Comparison of ENCODE assay signal across 22 cellular contexts in genomic region chr9:7144265-7145046, GRCh38.
DNase-seq lines count a peak whose midpoint lies in the region; ATAC-seq and TF ChIP-seq lines count a peak whose summit lies in the region.
"Had no signal": no experiment of that assay in that cellular context is flagged by ENCODE, and none has a peak within 500 bp of the region (broad histone marks: within the 10 kb centered on the region; RNA-seq: fewer than 3 reads in every experiment).

No MANE protein-coding gene starts in this region.

- no peaks in the 10 kb centered on the region for H3K79me2 ChIP-seq in hepatocyte

- peaks cover 5% of the 10 kb centered on the region for H3K9me3 Mint-ChIP-seq in mesothelial cell of epicardium
- H3K9me3 Mint-ChIP-seq: activated naive CD4-positive, alpha-beta T cell treated with anti-CD3 and anti-CD28 coated beads, Interleukin-2, amount 50 U/mL, for 72 hours; CD4-positive, alpha-beta memory T cell; nephron progenitor cell had no signal

- ATAC-seq in Right ventricle myocardium inferior (peak; percentile 45), HG03521 (IDR thresholded peaks at IDR 0.05; ENCODE audit: unreplicated experiment) (no peak), HG03095 (IDR thresholded peaks at IDR 0.05; ENCODE audit: unreplicated experiment) (no peak)
- ATAC-seq: activated naive CD4-positive, alpha-beta T cell treated with anti-CD3 and anti-CD28 coated beads, Interleukin-2, amount 50 U/mL, for 72 hours; left lobe of liver; SK-N-SH treated with all-trans-retinoic acid at 6 μM for 48 hours had no signal

- H2AFZ ChIP-seq in hepatocyte: no peak overlapping the region

- no peaks in the 10 kb centered on the region for H3K9me3 ChIP-seq in cardiac muscle cell (ENCODE audit: low read depth)
- no peaks in the 10 kb centered on the region for H3K9me3 ChIP-seq in hepatocyte (ENCODE audit: low read depth)
- H3K9me3 ChIP-seq in suprapubic skin: no peaks in the 10 kb centered on the region
- H3K9me3 ChIP-seq: upper lobe of left lung had no signal

- no peak for TF ChIP-seq EP300 in suprapubic skin (IDR thresholded peaks at IDR 0.05)

- TF ChIP-seq CTCF in cardiac muscle cell (IDR thresholded peaks at IDR 0.05; ENCODE audit: low read depth, low read length) (no peak), mesothelial cell of epicardium (IDR thresholded peaks at IDR 0.05; ENCODE audit: unreplicated experiment) (no peak), hepatocyte (IDR thresholded peaks at IDR 0.05; ENCODE audit: poor library complexity) (no peak), suprapubic skin (IDR thresholded peaks at IDR 0.05) (no peak)

- no peaks in the 10 kb centered on the region for H3K27me3 ChIP-seq in cardiac muscle cell
- no peaks in the 10 kb centered on the region for H3K27me3 ChIP-seq in hepatocyte
- H3K27me3 ChIP-seq in suprapubic skin: no peaks in the 10 kb centered on the region
- H3K27me3 ChIP-seq: dorsolateral prefrontal cortex, upper lobe of left lung had no signal

- peaks cover 35% of the 10 kb centered on the region for H3K4me1 Mint-ChIP-seq in mesothelial cell of epicardium

- no peaks in the 10 kb centered on the region for H3K36me3 Mint-ChIP-seq in mesothelial cell of epicardium

- no peaks in the 10 kb centered on the region for H3K9me2 ChIP-seq in hepatocyte (replicated peaks; ENCODE audit: insufficient read depth)

- peak overlapping the region; percentile 84 for H3K27ac ChIP-seq in cardiac muscle cell
- H3K27ac ChIP-seq in hepatocyte: no peak overlapping the region
- no peak overlapping the region for H3K27ac ChIP-seq in suprapubic skin
- H3K27ac ChIP-seq: HL-60, upper lobe of left lung had no signal

- no peak overlapping the region for H3K4me2 ChIP-seq in hepatocyte

- H4K20me1 ChIP-seq in hepatocyte (ENCODE audit: insufficient read depth, poor library complexity, severe bottlenecking): no peaks in the 10 kb centered on the region

- H3K36me3 ChIP-seq in cardiac muscle cell (no peaks in the 10 kb centered on the region), hepatocyte (replicated peaks; ENCODE audit: insufficient read depth, low read depth) (no peaks in the 10 kb centered on the region), suprapubic skin (peaks cover 8% of the 10 kb centered on the region)

- no peak overlapping the region for H3K4me3 ChIP-seq in cardiac muscle cell
- no peak overlapping the region for H3K4me3 ChIP-seq in hepatocyte
- H3K4me3 ChIP-seq in suprapubic skin: no peak overlapping the region
- H3K4me3 ChIP-seq: dorsolateral prefrontal cortex, upper lobe of left lung had no signal

- intact Hi-C loops in Right ventricle myocardium inferior (cut with DNase I) (loop anchor here (5.0 kb wide), 1 partner anchor 52 kb away; no protein-coding TSS in a partner anchor), cardiac septum (cut with DNase I) (no loop called here)

- TF ChIP-seq POLR2A in suprapubic skin (IDR thresholded peaks at IDR 0.05): no peak

- no peaks in the 10 kb centered on the region for H3K27me3 Mint-ChIP-seq in mesothelial cell of epicardium (ENCODE audit: low read depth)
- H3K27me3 Mint-ChIP-seq: CD4-positive, alpha-beta memory T cell had no signal

- H3K4me3 Mint-ChIP-seq in mesothelial cell of epicardium: no peak overlapping the region
- H3K4me3 Mint-ChIP-seq: CD4-positive, alpha-beta memory T cell; nephron progenitor cell had no signal

- no peak for DNase-seq in Right ventricle myocardium inferior (ENCODE audit: missing footprints)
- no peak for DNase-seq in cardiac septum (ENCODE audit: low spot score)
- peak in 1 of 2 donors; percentile 48 for DNase-seq in cardiac muscle cell (ENCODE audit: low read depth in 1 of 2, low spot score in 1 of 2)
- no peak for DNase-seq in mesothelial cell of epicardium (ENCODE audit: low spot score in 2 of 2, unreplicated experiment in 2 of 2)
- no peak for DNase-seq in hepatocyte (ENCODE audit: low spot score)
- DNase-seq in suprapubic skin (ENCODE audit: low spot score in 2 of 2): no peak
- DNase-seq: AML-193; aorta; CD4-positive, alpha-beta memory T cell; cerebellar nuclear complex; dorsolateral prefrontal cortex; NCI-H1048; NCI-H187; nephron progenitor cell; stimulated activated CD8-positive, alpha-beta memory T cell treated with anti-CD3 and anti-CD28 coated beads, Interleukin-4, amount 100 ng/mL, for 48 hours; upper lobe of left lung had no signal

- peaks cover 64% of the 10 kb centered on the region for H3K4me1 ChIP-seq in cardiac muscle cell (ENCODE audit: low read depth)
- H3K4me1 ChIP-seq in hepatocyte (ENCODE audit: insufficient read depth): no peaks in the 10 kb centered on the region
- peaks cover 14% of the 10 kb centered on the region for H3K4me1 ChIP-seq in suprapubic skin

- 90% methylated on average over 10 of the region's 10 CpGs for WGBS in hepatocyte (ENCODE audit: low lambda C conversion rate, missing lambda C conversion rate)
- WGBS in suprapubic skin: 95% methylated on average over 10 of the region's 10 CpGs

- peak overlapping the region; percentile 65 for H3K27ac Mint-ChIP-seq in mesothelial cell of epicardium
- H3K27ac Mint-ChIP-seq: nephron progenitor cell had no signal
